ENCODE assay signal across 8 cellular contexts in the genomic region with DNA sequence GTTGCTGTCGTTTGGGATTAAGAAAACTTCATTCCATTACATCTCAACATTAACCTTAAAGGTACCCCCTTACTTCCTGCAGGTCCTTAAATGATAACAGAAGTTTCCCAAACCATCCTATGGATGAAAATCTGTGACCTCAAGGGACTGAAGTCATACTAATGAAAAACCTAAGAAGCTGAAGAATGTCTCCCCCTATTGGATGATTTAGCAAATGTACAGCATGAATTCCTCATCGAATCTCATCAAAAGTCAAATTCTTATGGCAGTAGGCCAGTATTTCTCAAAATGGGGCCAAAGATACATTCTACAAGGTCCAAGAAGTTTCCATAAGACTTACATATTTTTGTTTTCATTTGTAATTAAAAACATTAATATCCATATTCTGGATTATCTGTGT. TPM values are rescaled to one million over a fixed set of nuclear protein-coding genes. Genes with fewer than 3 reads are reported as not detected.
DNase-seq lines count a peak whose midpoint lies in the region; ATAC-seq, FAIRE-seq and TF ChIP-seq lines count a peak whose summit lies in the region.

No MANE protein-coding gene starts in this region.

- TF ChIP-seq POLR2A in GM12891 (IDR thresholded peaks at IDR 0.05; ENCODE audit: low read depth, low read length), result no peak

- no peaks in the 10 kb centered on the region for H3K9me3 ChIP-seq in left lung

- no peaks in the 10 kb centered on the region for H3K4me1 ChIP-seq in left lung

- H3K27ac ChIP-seq in HL-60 (replicated peaks) (no peak overlapping the region), left lung (no peak overlapping the region)

- no peak overlapping the region for H3K4me3 ChIP-seq in BJ (ENCODE audit: low read depth, low read length)
- H3K4me3 ChIP-seq in HL-60 (replicated peaks; ENCODE audit: insufficient read depth, low read length), result no peak overlapping the region
- no peak overlapping the region for H3K4me3 ChIP-seq in left lung

- H3K36me3 ChIP-seq in BJ (ENCODE audit: control insufficient read depth, insufficient read depth, low read length) (peaks cover 9% of the 10 kb centered on the region), left lung (peaks cover 0 to 75% of the 10 kb centered on the region in 2 donors)

- DNase-seq in BJ (ENCODE audit: low read depth), result no peak
- DNase-seq in HL-60 (ENCODE audit: low read depth in 1 of 2, low spot score in 1 of 2), result no peak
- DNase-seq in amniotic epithelial cell (ENCODE audit: low read depth), result peak; percentile 47
- DNase-seq in left lung, result no peak
- DNase-seq in UCSD-AML1 (lab: John Stamatoyannopoulos, UW; ENCODE audit: unreplicated experiment), result no peak
- no peak for DNase-seq in NCI-H2107 (lab: John Stamatoyannopoulos, UW)
- DNase-seq in GM12891 (ENCODE audit: insufficient read length, low spot score), result no peak

- TF ChIP-seq CTCF in BJ (IDR thresholded peaks at IDR 0.05; ENCODE audit: insufficient read depth, low read depth, low read length), result peak; percentile 47
- peak; percentile 4 for TF ChIP-seq CTCF in HL-60 (IDR thresholded peaks at IDR 0.05; ENCODE audit: insufficient read depth, low read length)
- TF ChIP-seq CTCF in left lung (IDR thresholded peaks at IDR 0.05), result peak; percentile 15 to 27

- H3K27me3 ChIP-seq in BJ (ENCODE audit: control insufficient read depth, insufficient read depth, low read length) (no peaks in the 10 kb centered on the region), HL-60 (ENCODE audit: insufficient read depth, poor library complexity, severe bottlenecking) (no peaks in the 10 kb centered on the region), left lung (no peaks in the 10 kb centered on the region)

- ATAC-seq in left lung, result no peak
- ATAC-seq in GM18873 (IDR thresholded peaks at IDR 0.05; ENCODE audit: low FRiP score, unreplicated experiment), result no peak

- CTCF ChIA-PET in BJ (lab: Yijun Ruan, JAX), result interaction anchor here (0.7 to 5.8 kb wide), 13 partner anchors 9 to 76 kb away, joined by 3 to 68 read pairs (median 4); a partner anchor contains a TSS

- intact Hi-C loops in left lung (cut with DNase I), result no loop called here

- POLR2A ChIA-PET in BJ (lab: Charles Lee), result no interaction called here

- no peak for FAIRE-seq in GM12891 (lab: Jason Lieb, UNC)

TF ChIP-seq in GM12891, 5 proteins besides CTCF, POLR2A, EP300 and RAD21:
- TF ChIP-seq POU2F2 (IDR thresholded peaks at IDR 0.05; ENCODE audit: low read depth, low read length) (no peak), POLR2AphosphoS5 (IDR thresholded peaks at IDR 0.05; ENCODE audit: low read depth, low read length) (no peak), PAX5 (IDR thresholded peaks at IDR 0.05; ENCODE audit: insufficient read depth, low read length, severe bottlenecking) (no peak), SPI1 (IDR thresholded peaks at IDR 0.05; ENCODE audit: low read depth, low read length) (no peak), TAF1 (IDR thresholded peaks at IDR 0.05; ENCODE audit: low read depth, low read length) (no peak)

RNA-seq across cellular contexts. Expression of a gene that starts 13.5 kb away (rescaled TPM):
- 21.7 and 31.1 TPM in 2 replicates for polyA plus RNA-seq in BJ (2011; rRNA removed)
- polyA minus RNA-seq in BJ (2011; rRNA and poly(A)+ RNA removed), result 7.3 and 8.6 TPM in 2 replicates
- 10 to 100 TPM; 24.5 to 25.1 TPM for total RNA-seq in left lung
- polyA plus RNA-seq in GM12891 (2012; ENCODE audit: low read depth, missing spikeins), result 20.4 TPM

RNA-seq across cellular contexts. Expression of a gene that starts 13.5 kb away (rescaled TPM):
- 10.8 and 19.7 TPM in 2 replicates for polyA plus RNA-seq in BJ (2011; rRNA removed)
- 5.8 and 6.1 TPM in 2 replicates for polyA minus RNA-seq in BJ (2011; rRNA and poly(A)+ RNA removed)
- total RNA-seq in left lung, result 1 to 10 TPM; 6.2 to 6.5 TPM
- polyA plus RNA-seq in GM12891 (2012; ENCODE audit: low read depth, missing spikeins), result 11.7 TPM

RNA-seq across cellular contexts. Expression of a gene that starts 26.7 kb away (rescaled TPM):
- 1.3 and 1.8 TPM in 2 replicates for polyA plus RNA-seq in BJ (2011; rRNA removed)
- 0.57 and 2.0 TPM in 2 replicates for polyA minus RNA-seq in BJ (2011; rRNA and poly(A)+ RNA removed)
- total RNA-seq in left lung, result 1 to 10 TPM; 1.5 to 2.9 TPM
- polyA plus RNA-seq in GM12891 (2012; ENCODE audit: low read depth, missing spikeins), result 1.2 TPM

RNA-seq across cellular contexts. Expression of a gene that starts 46.0 kb away (rescaled TPM):
- 12.2 and 20.2 TPM in 2 replicates for polyA plus RNA-seq in BJ (2011; rRNA removed)
- 5.8 and 6.4 TPM in 2 replicates for polyA minus RNA-seq in BJ (2011; rRNA and poly(A)+ RNA removed)
- total RNA-seq in left lung, result 1 to 10 TPM; 6.9 to 7.6 TPM
- 1.7 TPM for polyA plus RNA-seq in GM12891 (2012; ENCODE audit: low read depth, missing spikeins)
